ENCODE assay signal across 8 cellular contexts in the genomic region with DNA sequence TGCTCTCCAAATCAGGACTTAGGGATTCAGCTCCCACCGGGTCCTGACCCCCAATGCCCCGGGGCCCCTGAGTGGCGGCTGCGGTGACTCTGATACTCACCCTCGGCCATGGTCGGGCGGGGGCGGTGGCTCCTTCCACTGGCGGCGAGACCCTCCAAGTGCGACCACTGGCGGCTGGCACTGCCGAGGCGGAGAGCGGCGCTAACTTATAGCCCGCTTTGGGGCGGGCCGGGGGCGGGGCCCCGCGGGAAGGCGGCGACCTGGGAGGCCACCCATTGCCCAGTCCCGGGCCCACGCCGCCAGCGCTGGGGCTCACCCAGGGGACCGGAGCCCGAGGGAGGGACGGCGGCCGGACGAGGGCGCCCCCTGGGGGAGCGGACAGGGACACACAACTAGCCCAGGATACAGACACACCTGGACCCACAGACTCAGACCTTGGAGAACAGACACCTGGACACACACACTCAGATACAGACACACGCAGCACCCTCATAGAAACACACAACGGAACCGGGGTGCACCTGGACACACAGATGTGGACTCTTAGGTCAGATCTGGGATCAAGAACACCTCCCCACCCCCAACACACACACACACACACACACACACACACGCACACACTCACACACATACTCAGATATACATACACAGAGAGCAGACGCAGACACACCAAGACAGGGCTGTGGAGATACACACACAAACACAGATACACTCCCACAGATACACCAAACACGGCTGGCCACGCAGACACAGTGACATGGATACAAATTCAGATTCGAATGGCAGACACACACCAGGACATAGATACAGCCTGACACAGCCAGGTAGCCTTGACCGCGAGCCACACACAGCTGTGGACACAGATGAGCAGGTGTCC. TPM values are rescaled to one million over a fixed set of nuclear protein-coding genes. Genes with fewer than 3 reads are reported as not detected.
DNase-seq lines count a peak whose midpoint lies in the region; ATAC-seq and TF ChIP-seq lines count a peak whose summit lies in the region.

A gene (minus strand): TSS at position 182 of the 877 bp plus-strand sequence. CDS start 72 bp downstream, at position 110.

- peaks cover 3% of the 10 kb centered on the region for H3K4me1 Mint-ChIP-seq in CD8-positive, alpha-beta T cell (ENCODE audit: low read depth)

- H3K4me1 ChIP-seq in CD8-positive, alpha-beta T cell (ENCODE audit: insufficient read depth, low read length), result no peaks in the 10 kb centered on the region

- peaks cover 34% of the 10 kb centered on the region for H3K27me3 Mint-ChIP-seq in CD8-positive, alpha-beta T cell (ENCODE audit: low read depth)

- TF ChIP-seq CTCF in CD8-positive, alpha-beta T cell (IDR thresholded peaks at IDR 0.05), result peak; percentile 18
- TF ChIP-seq CTCF in cardiac fibroblast (IDR thresholded peaks at IDR 0.05; ENCODE audit: low read depth, low read length), result peak; percentile 75

- H3K9me3 Mint-ChIP-seq in CD8-positive, alpha-beta T cell, result no peaks in the 10 kb centered on the region

- peak in 5 of 7 experiments; percentile 6 to 52 (median 25) for DNase-seq in CD8-positive, alpha-beta T cell
- DNase-seq in LoVo (ENCODE audit: low spot score) (peak; percentile 80), T-helper 9 cell (peak; percentile 18), cardiac fibroblast (ENCODE audit: low read depth in 2 of 2) (peak; percentile 68 to 81), islet precursor cell (peak; percentile 90)
- DNase-seq in stimulated activated CD4-positive, alpha-beta T cell treated with anti-CD3 and anti-CD28 coated beads, Interleukin-15, amount 100 ng/mL, for 24 hours, result peak; percentile 62

- POLR2A ChIA-PET in CD8-positive, alpha-beta T cell (lab: Charles Lee), result no interaction called here

- CTCF ChIA-PET in CD8-positive, alpha-beta T cell (lab: Charles Lee), result interaction anchor here (1.5 to 2.1 kb wide), 2 partner anchors 104 to 108 kb away, joined by 5 to 7 read pairs; no protein-coding TSS in a partner anchor

- no peak within 1 kb of the TSS for H3K4me3 ChIP-seq in CD8-positive, alpha-beta T cell (ENCODE audit: low read depth, low read length)
- peak within 1 kb of the TSS; percentile 40 to 55 for H3K4me3 ChIP-seq in cardiac fibroblast (replicated peaks in 1 of 2; ENCODE audit: low read depth in 2 of 2, low read length in 2 of 2)

- H3K27ac Mint-ChIP-seq in CD8-positive, alpha-beta T cell, result no peak within 1 kb of the TSS

- intact Hi-C loops in CD8-positive, alpha-beta T cell (cut with DNase I, micrococcal nuclease), result loop anchor here in 1 of 2 experiments (1.0 to 5.0 kb wide), 2 partner anchors 93 to 108 kb away; no protein-coding TSS in a partner anchor

- peaks cover 6% of the 10 kb centered on the region for H3K27me3 ChIP-seq in CD8-positive, alpha-beta T cell (ENCODE audit: insufficient read depth, low read length)

- no peaks in the 10 kb centered on the region for H3K9me3 ChIP-seq in CD8-positive, alpha-beta T cell (ENCODE audit: low read length)

- ATAC-seq in CD8-positive, alpha-beta T cell, result peak; percentile 67
- peak; percentile 78 for ATAC-seq in GM21381 (IDR thresholded peaks at IDR 0.05; ENCODE audit: unreplicated experiment)
- ATAC-seq in GM21786 (IDR thresholded peaks at IDR 0.05; ENCODE audit: unreplicated experiment), result no peak

- no peak within 1 kb of the TSS for H3K27ac ChIP-seq in CD8-positive, alpha-beta T cell (ENCODE audit: low read depth, low read length)

- no peaks in the 10 kb centered on the region for H3K36me3 Mint-ChIP-seq in CD8-positive, alpha-beta T cell

- no peaks in the 10 kb centered on the region for H3K36me3 ChIP-seq in CD8-positive, alpha-beta T cell (ENCODE audit: insufficient read depth, low read length)

- no peak within 1 kb of the TSS for H3K4me3 Mint-ChIP-seq in CD8-positive, alpha-beta T cell

RNA-seq across cellular contexts. Expression of the gene that starts here (rescaled TPM):
- total RNA-seq in CD8-positive, alpha-beta T cell, result not detected

Comparison
In these comparisons a context has a peak if more than half of its experiments do, and no peak if none do; other contexts are left out.
1. Peak in DNase-seq and ATAC-seq in CD8-positive, alpha-beta T cell; RNA of the gene not detected or under 1 TPM.
2. DNase-seq: peak in every context shown above with its lines; median percentile 90 in islet precursor cell; 80 in LoVo; 74 in cardiac fibroblast; 62 in stimulated activated CD4-positive, alpha-beta T cell treated with anti-CD3 and anti-CD28 coated beads, Interleukin-15, amount 100 ng/mL, for 24 hours; 25 in CD8-positive, alpha-beta T cell; 18 in T-helper 9 cell.